ENCODE assay signal across 9 cellular contexts in the genomic region with DNA sequence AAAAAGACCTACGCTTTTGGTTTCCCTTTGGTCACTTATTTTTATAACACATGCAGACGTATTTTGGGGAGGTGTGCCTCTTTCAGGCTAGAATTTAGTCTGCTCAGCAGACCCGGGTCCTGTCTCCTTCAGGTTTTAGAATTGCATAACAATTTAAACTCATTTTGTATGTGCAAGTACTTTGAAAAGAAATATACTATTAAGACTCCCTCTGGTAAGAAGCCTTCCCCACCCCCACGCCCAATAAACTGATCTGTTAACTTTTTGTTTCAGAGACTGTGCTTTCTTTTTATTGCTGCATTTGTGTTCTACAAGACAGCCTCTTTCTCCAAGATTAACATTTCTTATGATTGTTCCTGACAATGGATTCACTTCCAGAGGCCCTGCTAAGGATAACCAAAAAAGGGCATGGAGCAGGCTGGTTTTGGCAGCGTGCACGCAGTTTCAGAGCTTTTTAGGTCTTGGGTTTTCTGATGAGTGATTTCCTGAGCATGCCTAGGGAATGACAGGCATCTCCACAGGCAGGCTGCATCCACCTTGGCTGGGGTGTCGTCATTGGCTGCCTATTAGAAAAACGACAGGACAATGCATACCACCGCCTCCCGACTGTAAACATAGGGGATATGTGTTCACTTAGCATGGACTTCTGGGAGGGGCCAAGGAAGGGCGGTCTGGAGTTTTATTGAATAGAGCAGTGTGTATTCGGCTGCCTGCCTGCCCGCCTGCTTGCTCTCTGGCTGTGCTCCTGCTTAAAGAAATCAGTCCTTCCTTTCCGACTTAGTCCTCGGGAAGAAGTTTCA. TPM values are rescaled to one million over a fixed set of nuclear protein-coding genes. Genes with fewer than 3 reads are reported as not detected.
DNase-seq lines count a peak whose midpoint lies in the region; ATAC-seq, FAIRE-seq and TF ChIP-seq lines count a peak whose summit lies in the region.
"Had no signal": no experiment of that assay in that cellular context is flagged by ENCODE, and none has a peak within 500 bp of the region (broad histone marks: within the 10 kb centered on the region; RNA-seq: fewer than 3 reads in every experiment).

A gene with protein sequence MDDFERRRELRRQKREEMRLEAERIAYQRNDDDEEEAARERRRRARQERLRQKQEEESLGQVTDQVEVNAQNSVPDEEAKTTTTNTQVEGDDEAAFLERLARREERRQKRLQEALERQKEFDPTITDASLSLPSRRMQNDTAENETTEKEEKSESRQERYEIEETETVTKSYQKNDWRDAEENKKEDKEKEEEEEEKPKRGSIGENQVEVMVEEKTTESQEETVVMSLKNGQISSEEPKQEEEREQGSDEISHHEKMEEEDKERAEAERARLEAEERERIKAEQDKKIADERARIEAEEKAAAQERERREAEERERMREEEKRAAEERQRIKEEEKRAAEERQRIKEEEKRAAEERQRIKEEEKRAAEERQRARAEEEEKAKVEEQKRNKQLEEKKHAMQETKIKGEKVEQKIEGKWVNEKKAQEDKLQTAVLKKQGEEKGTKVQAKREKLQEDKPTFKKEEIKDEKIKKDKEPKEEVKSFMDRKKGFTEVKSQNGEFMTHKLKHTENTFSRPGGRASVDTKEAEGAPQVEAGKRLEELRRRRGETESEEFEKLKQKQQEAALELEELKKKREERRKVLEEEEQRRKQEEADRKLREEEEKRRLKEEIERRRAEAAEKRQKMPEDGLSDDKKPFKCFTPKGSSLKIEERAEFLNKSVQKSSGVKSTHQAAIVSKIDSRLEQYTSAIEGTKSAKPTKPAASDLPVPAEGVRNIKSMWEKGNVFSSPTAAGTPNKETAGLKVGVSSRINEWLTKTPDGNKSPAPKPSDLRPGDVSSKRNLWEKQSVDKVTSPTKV (plus strand): TSS at position 694 of the 800 bp plus-strand sequence. CDS start 88,100 bp downstream, outside the sequence.

- no peak within 1 kb of the TSS for H3K4me3 Mint-ChIP-seq in chondrocyte (ENCODE audit: unreplicated experiment)
- H3K4me3 Mint-ChIP-seq: CD4-positive, CD25-positive, alpha-beta regulatory T cell had no signal

- H3K9me3 Mint-ChIP-seq in chondrocyte (ENCODE audit: low read depth): no peaks in the 10 kb centered on the region
- H3K9me3 Mint-ChIP-seq: CD4-positive, CD25-positive, alpha-beta regulatory T cell had no signal

- DNase-seq in NCI-H748 (lab: John Stamatoyannopoulos, UW; ENCODE audit: unreplicated experiment) (peak; percentile 60), NCI-H748 treated with DMSO at 0.1 percent for 48 hours (lab: John Stamatoyannopoulos, UW) (no peak), chondrocyte (ENCODE audit: low spot score) (peak; percentile 94), islet precursor cell (peak; percentile 100), small intestine (peak; percentile 20), KBM-7 (no peak)
- DNase-seq: CD4-positive, CD25-positive, alpha-beta regulatory T cell had no signal

- H3K36me3 ChIP-seq in small intestine (ENCODE audit: control insufficient read depth in 2 of 2, insufficient read depth in 2 of 2, low read length in 2 of 2): no peaks in the 10 kb centered on the region

- H3K36me3 Mint-ChIP-seq in chondrocyte (ENCODE audit: low read depth): peaks cover 20% of the 10 kb centered on the region
- H3K36me3 Mint-ChIP-seq: CD4-positive, CD25-positive, alpha-beta regulatory T cell had no signal

- H3K27me3 Mint-ChIP-seq in chondrocyte (ENCODE audit: low read depth): no peaks in the 10 kb centered on the region

- no peaks in the 10 kb centered on the region for H3K4me1 ChIP-seq in small intestine (ENCODE audit: control insufficient read depth in 2 of 2, insufficient read depth in 1 of 2, low read depth in 1 of 2, low read length in 1 of 2)

- peak within 1 kb of the TSS; percentile 1 to 84 for H3K27ac ChIP-seq in small intestine (ENCODE audit: low read depth in 1 of 2, low read length in 1 of 2)

- TF ChIP-seq POLR2A in GM18505 (IDR thresholded peaks at IDR 0.05; ENCODE audit: borderline replicate concordance, extremely low read depth, insufficient read depth, insufficient read length): no peak

- in situ Hi-C loops in KBM-7 (cut with MboI; ENCODE audit: low pct_unique_long_range_greater_than_20kb, low sequenced_read_pairs): no loop called here

- no peak within 1 kb of the TSS for H3K27ac Mint-ChIP-seq in chondrocyte (ENCODE audit: unreplicated experiment)
- H3K27ac Mint-ChIP-seq: CD4-positive, CD25-positive, alpha-beta regulatory T cell had no signal

- no peaks in the 10 kb centered on the region for H3K9me3 ChIP-seq in small intestine (ENCODE audit: control insufficient read depth, low read depth)

- WGBS in small intestine, 3 donors: 11 to 28% (median 24%) methylated on average over 15 of the region's 15 CpGs

- FAIRE-seq in small intestine (lab: Jason Lieb, UNC): no peak

- H3K4me1 Mint-ChIP-seq in chondrocyte (ENCODE audit: low read depth): peaks cover 30% of the 10 kb centered on the region

- no peak for TF ChIP-seq CTCF in chondrocyte (IDR thresholded peaks at IDR 0.05)

- no peaks in the 10 kb centered on the region for H3K27me3 ChIP-seq in small intestine (ENCODE audit: control insufficient read depth in 2 of 2, insufficient read depth in 2 of 2, low read length in 2 of 2)

- no peak for ATAC-seq in GM21390 (IDR thresholded peaks at IDR 0.05; ENCODE audit: unreplicated experiment)
- no peak for ATAC-seq in GM18505 (IDR thresholded peaks at IDR 0.05; ENCODE audit: unreplicated experiment)

- peak within 1 kb of the TSS; percentile 2 to 19 for H3K4me3 ChIP-seq in small intestine (ENCODE audit: low read depth in 1 of 2, low read length in 2 of 2)

RNA-seq across cellular contexts. Expression of the gene that starts here (rescaled TPM):
- 1,623 to 1,979 TPM (median 1,941 TPM) in 3 replicates for total RNA-seq in chondrocyte
- 10 to 100 TPM in 2 of 3 donors, 1 to 10 TPM in 1; 3.4 to 62.8 (median 27.8) TPM for polyA plus RNA-seq in small intestine

Comparison
In these comparisons a context has a peak if more than half of its experiments do, and no peak if none do; other contexts are left out.
1. DNase-seq: peak in NCI-H748 (single experiment), chondrocyte (single experiment), islet precursor cell (single experiment) and small intestine (single experiment); none in NCI-H748 treated with DMSO at 0.1 percent for 48 hours (single experiment) and KBM-7 (single experiment).